In the genomic region with DNA sequence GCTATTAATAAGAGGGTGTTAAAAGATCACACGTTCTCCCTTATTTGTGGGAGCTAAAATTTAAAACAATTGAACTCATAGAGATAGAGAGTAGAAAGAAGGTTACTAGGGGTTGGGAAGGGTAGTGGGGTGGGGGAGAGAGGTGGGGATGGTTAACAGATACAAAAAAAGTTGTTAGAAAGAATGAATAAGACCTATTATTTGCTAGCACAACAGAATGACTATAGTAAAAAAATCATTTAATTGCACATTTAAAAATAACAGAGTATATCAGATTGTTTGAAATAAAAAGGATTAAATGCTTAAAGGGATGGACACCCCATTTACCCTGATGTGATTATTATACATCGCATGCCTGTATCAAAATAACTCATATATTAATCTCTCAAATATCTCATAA, we compare ENCODE assay signal across 39 cellular contexts. TPM values are rescaled to one million over a fixed set of nuclear protein-coding genes. Genes with fewer than 3 reads are reported as not detected.
"Had no signal": no experiment of that assay in that cellular context is flagged by ENCODE, and none has a peak within 500 bp of the region (broad histone marks: within the 10 kb centered on the region; RNA-seq: fewer than 3 reads in every experiment).

No MANE protein-coding gene starts in this region.

- H3K4me3 ChIP-seq: MG63 had no signal

- H3K9me3 ChIP-seq: MG63 had no signal

- H3K36me3 ChIP-seq: MG63 had no signal

- H3K27me3 ChIP-seq: MG63 had no signal

- DNase-seq: Karpas-422, Kasumi-1, MG63, MM.1S, MV-4-11, NCI-H1048, NCI-H1092, NCI-H1092 treated with DMSO at 0.1 percent for 48 hours, NCI-H1105, NCI-H1105 treated with DMSO at 0.1 percent for 48 hours, NCI-H1417, NCI-H1417 treated with DMSO at 0.1 percent for 48 hours, NCI-H1436, NCI-H1436 treated with DMSO at 0.1 percent for 48 hours, NCI-H146, NCI-H1694, NCI-H1694 treated with DMSO at 0.1 percent for 48 hours, NCI-H187, NCI-H187 treated with DMSO at 0.1 percent for 48 hours, NCI-H1930, NCI-H2029, NCI-H2029 treated with DMSO at 0.1 percent for 48 hours, NCI-H2081, NCI-H2081 treated with DMSO at 0.1 percent for 48 hours, NCI-H2107, NCI-H2171, NCI-H2171 treated with DMSO at 0.1 percent for 48 hours, NCI-H2227 treated with DMSO at 0.1 percent for 48 hours, NCI-H226, NCI-H345, NCI-H446, NCI-H446 treated with DMSO at 0.1 percent for 48 hours, NCI-H510A, NCI-H510A treated with DMSO at 0.1 percent for 48 hours, NCI-H524 had no signal

RNA-seq across cellular contexts. Expression of gene STMND1, which starts 43.3 kb away (rescaled TPM):
- total RNA-seq: LHCN-M2, M059J, MCF 10A, NCI-H460 had no signal
